Comparison of ENCODE assay signal across 23 cellular contexts in the genomic region with DNA sequence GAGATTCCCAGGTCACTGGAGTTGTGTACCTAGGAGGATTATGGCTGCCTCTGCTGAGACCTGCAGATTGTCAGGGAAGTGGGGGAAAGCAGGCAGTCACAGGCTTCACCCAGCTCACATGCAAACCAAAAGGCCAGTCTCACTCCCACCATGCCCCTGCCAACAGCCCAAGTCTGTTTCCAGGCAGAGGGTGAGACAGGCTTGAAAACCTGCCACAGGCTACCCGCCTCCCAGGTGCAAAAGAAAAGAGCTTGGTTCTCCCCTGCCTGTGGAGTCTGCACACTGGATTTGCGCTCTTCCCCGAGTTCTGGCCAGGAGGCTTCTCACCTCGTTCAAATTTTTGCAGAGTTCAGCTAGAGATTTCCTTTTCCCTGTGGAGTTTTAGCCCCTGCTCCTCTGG.
"Had no signal": no experiment of that assay in that cellular context is flagged by ENCODE, and none has a peak within 500 bp of the region (broad histone marks: within the 10 kb centered on the region; RNA-seq: fewer than 3 reads in every experiment).

No MANE protein-coding gene starts in this region.

- H3K9me3 ChIP-seq: prostate gland, right atrium auricular region, sigmoid colon, testis, upper lobe of left lung, uterus had no signal

- H3K27ac ChIP-seq: parathyroid adenoma, prostate gland, right atrium auricular region, sigmoid colon, spleen, testis, tibial nerve, upper lobe of left lung, uterus had no signal

- ATAC-seq: effector memory CD8-positive, alpha-beta T cell; left lobe of liver; natural killer cell treated with Interleukin-12 subunit alpha and Interleukin-12 subunit beta and Interleukin-15 and Interleukin-18, amount 100 ng/mL, for 72 hours; stimulated activated memory B cell treated with anti-CD40 and anti-IgM and Interleukin-4, amounts not matched to agents 10 μg/mL and 1 μg/mL and 100 μg/mL, for 72 hours; stimulated activated naive CD8-positive, alpha-beta T cell treated with anti-CD3 and anti-CD28 coated beads, Interleukin-15, Interleukin-2, amounts not matched to agents 100 U/mL and 50 U/mL, for 24 hours had no signal

- H3K4me3 ChIP-seq: lung, prostate gland, right atrium auricular region, sigmoid colon, spleen, testis, tibial nerve, upper lobe of left lung, uterus had no signal

- H2AFZ ChIP-seq: parathyroid adenoma had no signal

- H3K27me3 Mint-ChIP-seq: memory B cell had no signal

- DNase-seq: cerebellar nuclear complex; cortex of kidney; effector memory CD8-positive, alpha-beta T cell; hypothalamus; kidney; naive B cell; sigmoid colon; spleen; stimulated activated CD4-positive, alpha-beta T cell treated with anti-CD3 and anti-CD28 coated beads, Interleukin-4, amount 100 ng/mL, for 4 hours; stimulated activated naive CD8-positive, alpha-beta T cell treated with anti-CD3 and anti-CD28 coated beads, Interleukin-15, Interleukin-2, amounts not matched to agents 100 U/mL and 50 U/mL, for 24 hours; substantia nigra; testis; upper lobe of left lung; uterus had no signal

- H3K4me1 ChIP-seq: parathyroid adenoma, prostate gland, right atrium auricular region, sigmoid colon, spleen, testis, tibial nerve, upper lobe of left lung, uterus had no signal

- H3K79me2 ChIP-seq: parathyroid adenoma had no signal

- H3K27me3 ChIP-seq: right atrium auricular region, sigmoid colon, spleen, testis, tibial nerve, upper lobe of left lung, uterus had no signal

- H3K9ac ChIP-seq: parathyroid adenoma had no signal

- H3K36me3 Mint-ChIP-seq: memory B cell; naive B cell; natural killer cell treated with Interleukin-12 subunit alpha and Interleukin-12 subunit beta and Interleukin-15 and Interleukin-18, amount 100 ng/mL, for 72 hours; stimulated activated memory B cell treated with anti-CD40 and anti-IgM and Interleukin-4, amounts not matched to agents 10 μg/mL and 1 μg/mL and 100 μg/mL, for 72 hours had no signal

- H3K9me3 Mint-ChIP-seq: effector memory CD8-positive, alpha-beta T cell; memory B cell; natural killer cell treated with Interleukin-12 subunit alpha and Interleukin-12 subunit beta and Interleukin-15 and Interleukin-18, amount 100 ng/mL, for 72 hours; stimulated activated memory B cell treated with anti-CD40 and anti-IgM and Interleukin-4, amounts not matched to agents 10 μg/mL and 1 μg/mL and 100 μg/mL, for 72 hours had no signal

- H3K4me1 Mint-ChIP-seq: memory B cell; naive B cell; stimulated activated memory B cell treated with anti-CD40 and anti-IgM and Interleukin-4, amounts not matched to agents 10 μg/mL and 1 μg/mL and 100 μg/mL, for 72 hours had no signal

- H3K27ac Mint-ChIP-seq: effector memory CD8-positive, alpha-beta T cell; memory B cell; naive B cell; natural killer cell treated with Interleukin-12 subunit alpha and Interleukin-12 subunit beta and Interleukin-15 and Interleukin-18, amount 100 ng/mL, for 72 hours; stimulated activated memory B cell treated with anti-CD40 and anti-IgM and Interleukin-4, amounts not matched to agents 10 μg/mL and 1 μg/mL and 100 μg/mL, for 72 hours had no signal

- H3K36me3 ChIP-seq: prostate gland, right atrium auricular region, sigmoid colon, spleen, tibial nerve, upper lobe of left lung, uterus had no signal

- H3K4me3 Mint-ChIP-seq: effector memory CD8-positive, alpha-beta T cell; memory B cell; naive B cell; natural killer cell treated with Interleukin-12 subunit alpha and Interleukin-12 subunit beta and Interleukin-15 and Interleukin-18, amount 100 ng/mL, for 72 hours; stimulated activated memory B cell treated with anti-CD40 and anti-IgM and Interleukin-4, amounts not matched to agents 10 μg/mL and 1 μg/mL and 100 μg/mL, for 72 hours had no signal
